In the genomic region with DNA sequence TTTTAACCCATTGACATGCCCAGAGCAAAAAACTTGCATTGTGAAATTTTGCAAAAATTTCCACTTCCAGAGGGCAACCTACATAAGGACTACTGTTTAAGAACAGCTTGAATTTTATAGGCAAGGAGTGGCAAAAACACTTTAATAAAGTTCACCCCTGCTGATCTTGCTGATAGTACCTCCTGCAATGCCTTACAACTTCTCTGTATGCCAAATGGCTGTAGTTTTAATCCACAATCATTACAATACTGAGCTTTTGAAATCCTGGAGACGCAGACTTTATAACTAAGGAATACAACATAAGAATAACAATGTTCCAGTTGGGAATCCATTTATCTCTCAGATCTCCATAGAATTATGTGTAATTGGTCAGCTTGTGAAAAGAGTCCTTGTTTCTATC, we compare ENCODE assay signal across 17 cellular contexts.
DNase-seq lines count a peak whose midpoint lies in the region; ATAC-seq and TF ChIP-seq lines count a peak whose summit lies in the region.
"Had no signal": no experiment of that assay in that cellular context is flagged by ENCODE, and none has a peak within 500 bp of the region (broad histone marks: within the 10 kb centered on the region; RNA-seq: fewer than 3 reads in every experiment).

No MANE protein-coding gene starts in this region.

- intact Hi-C loops in activated CD8-positive, alpha-beta T cell treated with anti-CD3 and anti-CD28 coated beads for 36 hours (cut with micrococcal nuclease) = no loop called here

- H3K9me3 ChIP-seq in HAP-1 = no peaks in the 10 kb centered on the region
- H3K9me3 ChIP-seq: BE2C had no signal

- H3K4me1 Mint-ChIP-seq in activated CD8-positive, alpha-beta T cell treated with anti-CD3 and anti-CD28 coated beads for 36 hours (ENCODE audit: low read depth) = no peaks in the 10 kb centered on the region
- H3K4me1 Mint-ChIP-seq: CD4-positive, CD25-positive, alpha-beta regulatory T cell; CD8-positive, alpha-beta memory T cell had no signal

- no peaks in the 10 kb centered on the region for H3K9me3 Mint-ChIP-seq in activated CD8-positive, alpha-beta T cell treated with anti-CD3 and anti-CD28 coated beads for 36 hours

- ATAC-seq in activated CD8-positive, alpha-beta T cell treated with anti-CD3 and anti-CD28 coated beads for 36 hours = no peak
- ATAC-seq in GM19397 (IDR thresholded peaks at IDR 0.05; ENCODE audit: unreplicated experiment) = no peak
- ATAC-seq: HCT116 had no signal

- CTCF ChIA-PET in activated CD8-positive, alpha-beta T cell treated with anti-CD3 and anti-CD28 coated beads for 36 hours (lab: Charles Lee) = no interaction called here

- TF ChIP-seq CTCF in activated CD8-positive, alpha-beta T cell treated with anti-CD3 and anti-CD28 coated beads for 36 hours (IDR thresholded peaks at IDR 0.05) = no peak

- POLR2A ChIA-PET in activated CD8-positive, alpha-beta T cell treated with anti-CD3 and anti-CD28 coated beads for 36 hours (lab: Charles Lee) = no interaction called here

- H3K4me3 ChIP-seq in HAP-1 = no peak overlapping the region

- DNase-seq in DMS 273 (lab: John Stamatoyannopoulos, UW; ENCODE audit: unreplicated experiment) = peak; percentile 63
- peak; percentile 16 to 87 for DNase-seq in HAP-1 (ENCODE audit: low spot score in 2 of 2)
- peak; percentile 82 for DNase-seq in NCI-H69 (lab: John Stamatoyannopoulos, UW)
- DNase-seq in AG08395 (ENCODE audit: low spot score) = no peak
- DNase-seq in activated CD8-positive, alpha-beta T cell treated with anti-CD3 and anti-CD28 coated beads for 36 hours = no peak
- DNase-seq: BE2C; C1 segment of cervical spinal cord; CD4-positive, CD25-positive, alpha-beta regulatory T cell; CD8-positive, alpha-beta memory T cell; COR-L47; DMS79 treated with DMSO at 0.1 percent for 48 hours; GF-D8; HFFc6; IMR-90; KBM-7 had no signal

- no peaks in the 10 kb centered on the region for H3K36me3 Mint-ChIP-seq in activated CD8-positive, alpha-beta T cell treated with anti-CD3 and anti-CD28 coated beads for 36 hours (ENCODE audit: low read depth)
- H3K36me3 Mint-ChIP-seq: CD4-positive, CD25-positive, alpha-beta regulatory T cell; CD8-positive, alpha-beta memory T cell had no signal

- no peaks in the 10 kb centered on the region for H3K36me3 ChIP-seq in HAP-1 (replicated peaks)
- H3K36me3 ChIP-seq: BE2C had no signal

- H3K4me1 ChIP-seq in HAP-1 = peaks cover 15% of the 10 kb centered on the region
- H3K4me1 ChIP-seq: BE2C had no signal

- H3K27me3 ChIP-seq in HAP-1 (ENCODE audit: low read depth) = no peaks in the 10 kb centered on the region
- H3K27me3 ChIP-seq: BE2C had no signal

- no peak overlapping the region for H3K27ac Mint-ChIP-seq in activated CD8-positive, alpha-beta T cell treated with anti-CD3 and anti-CD28 coated beads for 36 hours
- H3K27ac Mint-ChIP-seq: CD4-positive, CD25-positive, alpha-beta regulatory T cell; CD8-positive, alpha-beta memory T cell; HFFc6 had no signal

- H3K27me3 Mint-ChIP-seq in activated CD8-positive, alpha-beta T cell treated with anti-CD3 and anti-CD28 coated beads for 36 hours = no peaks in the 10 kb centered on the region
- H3K27me3 Mint-ChIP-seq: CD4-positive, CD25-positive, alpha-beta regulatory T cell; CD8-positive, alpha-beta memory T cell had no signal

- no peak overlapping the region for H3K4me3 Mint-ChIP-seq in activated CD8-positive, alpha-beta T cell treated with anti-CD3 and anti-CD28 coated beads for 36 hours
- H3K4me3 Mint-ChIP-seq: CD4-positive, CD25-positive, alpha-beta regulatory T cell; CD8-positive, alpha-beta memory T cell; HFFc6 had no signal

- in situ Hi-C loops in HAP-1 (cut with MboI; ENCODE audit: low sequenced_read_pairs) = no loop called here

Comparison
In these comparisons a context has a peak if more than half of its experiments do, and no peak if none do; other contexts are left out.
1. DNase-seq: peak in DMS 273 (single experiment), HAP-1 (2 of 2) and NCI-H69 (single experiment); none in AG08395 (single experiment) and activated CD8-positive, alpha-beta T cell treated with anti-CD3 and anti-CD28 coated beads for 36 hours (single experiment).